1 cellular context compared by ENCODE assay signal in genomic region chr7:100692578-100692961, GRCh38.
TF ChIP-seq lines count a peak whose summit lies in the region.

No MANE protein-coding gene starts in this region.

TF ChIP-seq in GM23338, 12 proteins besides CTCF, POLR2A, EP300 and RAD21 (continued from another document):
- TF ChIP-seq REST (IDR thresholded peaks at IDR 0.05; ENCODE audit: unreplicated experiment) (no peak), EZH2 (IDR thresholded peaks at IDR 0.05; ENCODE audit: low read depth, unreplicated experiment) (no peak), CREB1 (CRISPR knock-in tag; IDR thresholded peaks at IDR 0.05; ENCODE audit: low read depth) (no peak), ZNF331 (CRISPR knock-in tag; IDR thresholded peaks at IDR 0.05; ENCODE audit: low read depth) (no peak), ZNF114 (CRISPR knock-in tag; IDR thresholded peaks at IDR 0.05) (no peak), POLR2AphosphoS5 (IDR thresholded peaks at IDR 0.05; ENCODE audit: low read depth) (no peak), STAT1 (IDR thresholded peaks at IDR 0.05; ENCODE audit: unreplicated experiment) (no peak), ETS1 (IDR thresholded peaks at IDR 0.05) (no peak), JUNB (IDR thresholded peaks at IDR 0.05; ENCODE audit: unreplicated experiment) (no peak), EZH2phosphoT487 (IDR thresholded peaks at IDR 0.05; ENCODE audit: unreplicated experiment) (no peak)
